ENCODE assay signal across 13 cellular contexts in genomic region chr2:207282916-207283315, GRCh38.
A peak's percentile ranks its signal among the peaks of the same experiment; 100 is the strongest.
DNase-seq lines count a peak whose midpoint lies in the region; ATAC-seq, FAIRE-seq and TF ChIP-seq lines count a peak whose summit lies in the region.
"Had no signal": no experiment of that assay in that cellular context is flagged by ENCODE, and none has a peak within 500 bp of the region (broad histone marks: within the 10 kb centered on the region; RNA-seq: fewer than 3 reads in every experiment).

No MANE protein-coding gene starts in this region.

- no peaks in the 10 kb centered on the region for H3K9me2 ChIP-seq in Karpas-422 (replicated peaks; ENCODE audit: insufficient read depth, low read length)

- ATAC-seq in activated T-cell treated with anti-CD3 and anti-CD28 coated beads, Interleukin-2, amount 50 U/mL, for 4 hours, result no peak
- no peak for ATAC-seq in stimulated activated memory B cell treated with anti-CD40 and anti-IgM and Interleukin-4, amounts not matched to agents 10 μg/mL and 1 μg/mL and 100 μg/mL, for 72 hours
- ATAC-seq: psoas muscle had no signal

- H3K27ac Mint-ChIP-seq in stimulated activated memory B cell treated with anti-CD40 and anti-IgM and Interleukin-4, amounts not matched to agents 10 μg/mL and 1 μg/mL and 100 μg/mL, for 72 hours, result peak overlapping the region; percentile 13

- H3K27me3 ChIP-seq in Karpas-422 (ENCODE audit: low read length), result no peaks in the 10 kb centered on the region
- H3K27me3 ChIP-seq: gastroesophageal sphincter had no signal

- no peaks in the 10 kb centered on the region for H3K36me3 Mint-ChIP-seq in activated T-cell treated with anti-CD3 and anti-CD28 coated beads, Interleukin-2, amount 50 U/mL, for 4 hours (ENCODE audit: insufficient read depth)
- H3K36me3 Mint-ChIP-seq in stimulated activated memory B cell treated with anti-CD40 and anti-IgM and Interleukin-4, amounts not matched to agents 10 μg/mL and 1 μg/mL and 100 μg/mL, for 72 hours, result no peaks in the 10 kb centered on the region

- H3K27ac ChIP-seq in Karpas-422 (ENCODE audit: low read length), result no peak overlapping the region
- H3K27ac ChIP-seq: psoas muscle had no signal

- H3K27me3 Mint-ChIP-seq in activated T-cell treated with anti-CD3 and anti-CD28 coated beads, Interleukin-2, amount 50 U/mL, for 4 hours (ENCODE audit: low read depth), result no peaks in the 10 kb centered on the region
- H3K27me3 Mint-ChIP-seq in stimulated activated memory B cell treated with anti-CD40 and anti-IgM and Interleukin-4, amounts not matched to agents 10 μg/mL and 1 μg/mL and 100 μg/mL, for 72 hours, result no peaks in the 10 kb centered on the region

- peaks cover 30% of the 10 kb centered on the region for H3K4me1 Mint-ChIP-seq in activated T-cell treated with anti-CD3 and anti-CD28 coated beads, Interleukin-2, amount 50 U/mL, for 4 hours (ENCODE audit: low read depth)
- peaks cover 19% of the 10 kb centered on the region for H3K4me1 Mint-ChIP-seq in stimulated activated memory B cell treated with anti-CD40 and anti-IgM and Interleukin-4, amounts not matched to agents 10 μg/mL and 1 μg/mL and 100 μg/mL, for 72 hours

- peak overlapping the region; percentile 20 for H3K4me3 Mint-ChIP-seq in activated T-cell treated with anti-CD3 and anti-CD28 coated beads, Interleukin-2, amount 50 U/mL, for 4 hours
- H3K4me3 Mint-ChIP-seq in stimulated activated memory B cell treated with anti-CD40 and anti-IgM and Interleukin-4, amounts not matched to agents 10 μg/mL and 1 μg/mL and 100 μg/mL, for 72 hours, result no peak overlapping the region

- H3K9me3 ChIP-seq in Karpas-422 (ENCODE audit: low read length), result no peaks in the 10 kb centered on the region
- H3K9me3 ChIP-seq: gastroesophageal sphincter, psoas muscle had no signal

- H3K4me3 ChIP-seq in Karpas-422 (ENCODE audit: low read length), result no peak overlapping the region
- H3K4me3 ChIP-seq: psoas muscle had no signal

- no peaks in the 10 kb centered on the region for H3K36me3 ChIP-seq in Karpas-422 (ENCODE audit: insufficient read depth, low read length)
- H3K36me3 ChIP-seq: gastroesophageal sphincter had no signal

- FAIRE-seq in GM12892 (lab: Jason Lieb, UNC), result no peak

- H3K79me2 ChIP-seq in Karpas-422 (ENCODE audit: low read length), result no peaks in the 10 kb centered on the region

- no peak overlapping the region for H3K9ac ChIP-seq in Karpas-422 (ENCODE audit: low read length)

- peak overlapping the region; percentile 6; the same call in 1 of the 2 replicates for H2AFZ ChIP-seq in Karpas-422 (ENCODE audit: low read length)

- H4K20me1 ChIP-seq in Karpas-422 (ENCODE audit: insufficient read depth, low read depth, low read length), result no peaks in the 10 kb centered on the region

- DNase-seq in activated T-cell treated with anti-CD3 and anti-CD28 coated beads, Interleukin-2, amount 50 U/mL, for 4 hours, result no peak
- no peak for DNase-seq in activated T-cell treated with anti-CD3 and anti-CD28 coated beads, Interleukin-2, amount 50 U/mL, for 1 hour
- DNase-seq in Karpas-422, result no peak
- peak; percentile 29 to 50 for DNase-seq in dermis microvascular lymphatic vessel endothelial cell (ENCODE audit: low read depth in 2 of 2)
- no peak for DNase-seq in DMS114 treated with DMSO at 0.1 percent for 48 hours (lab: John Stamatoyannopoulos, UW; ENCODE audit: unreplicated experiment)
- DNase-seq in GM12892 (ENCODE audit: insufficient read length), result no peak
- no peak for DNase-seq in SIG-M5 treated with dmso at 0.1 percent for 504 hours (lab: John Stamatoyannopoulos, UW; ENCODE audit: unreplicated experiment)
- DNase-seq: central memory CD4-positive, alpha-beta T cell; H7; NCI-H748 treated with DMSO at 0.1 percent for 48 hours had no signal

- TF ChIP-seq POLR2A in GM12892 (IDR thresholded peaks at IDR 0.05; ENCODE audit: low read depth, low read length), result no peak

- H3K4me1 ChIP-seq in Karpas-422 (ENCODE audit: low read length), result peaks cover 31% of the 10 kb centered on the region
- H3K4me1 ChIP-seq: psoas muscle had no signal

- H3K4me2 ChIP-seq in Karpas-422 (ENCODE audit: low read depth, low read length, poor library complexity, severe bottlenecking), result no peak overlapping the region

- no peaks in the 10 kb centered on the region for H3K9me3 Mint-ChIP-seq in activated T-cell treated with anti-CD3 and anti-CD28 coated beads, Interleukin-2, amount 50 U/mL, for 4 hours
- no peaks in the 10 kb centered on the region for H3K9me3 Mint-ChIP-seq in stimulated activated memory B cell treated with anti-CD40 and anti-IgM and Interleukin-4, amounts not matched to agents 10 μg/mL and 1 μg/mL and 100 μg/mL, for 72 hours

Comparison
In these comparisons a context has a peak if more than half of its experiments do, and no peak if none do; other contexts are left out.
1. DNase-seq: peak in dermis microvascular lymphatic vessel endothelial cell (2 of 2); none in activated T-cell treated with anti-CD3 and anti-CD28 coated beads, Interleukin-2, amount 50 U/mL, for 4 hours (single experiment), activated T-cell treated with anti-CD3 and anti-CD28 coated beads, Interleukin-2, amount 50 U/mL, for 1 hour (single experiment), Karpas-422 (single experiment), DMS114 treated with DMSO at 0.1 percent for 48 hours (single experiment), GM12892 (single experiment) and SIG-M5 treated with dmso at 0.1 percent for 504 hours (single experiment).